Comparison of ENCODE assay signal across 8 cellular contexts in genomic region chr17:5500247-5500803, GRCh38. TPM values are rescaled to one million over a fixed set of nuclear protein-coding genes. Genes with fewer than 3 reads are reported as not detected.
DNase-seq lines count a peak whose midpoint lies in the region; ATAC-seq and TF ChIP-seq lines count a peak whose summit lies in the region.

No MANE protein-coding gene starts in this region.

- H3K27ac Mint-ChIP-seq in endodermal cell (no peak overlapping the region), neural crest cell (ENCODE audit: unreplicated experiment) (peak overlapping the region; percentile 94)

- H3K27me3 ChIP-seq in NT2/D1 (ENCODE audit: insufficient read depth, insufficient read length) (peaks cover 22% of the 10 kb centered on the region), endodermal cell (ENCODE audit: control insufficient read depth, insufficient read depth, low read length, poor library complexity, severe bottlenecking) (peaks cover 73% of the 10 kb centered on the region)

- peaks cover 2% of the 10 kb centered on the region for H3K4me1 Mint-ChIP-seq in endodermal cell
- peaks cover 27% of the 10 kb centered on the region for H3K4me1 Mint-ChIP-seq in neural crest cell

- peak overlapping the region; percentile 43 for H3K4me3 ChIP-seq in NT2/D1 (ENCODE audit: insufficient read length, low read depth)
- H3K4me3 ChIP-seq in endodermal cell (ENCODE audit: low read length): peak overlapping the region; percentile 78

- peak overlapping the region; percentile 73 for H3K27ac ChIP-seq in endodermal cell (ENCODE audit: low read depth, low read length)

- peaks cover 89% of the 10 kb centered on the region for H3K27me3 Mint-ChIP-seq in endodermal cell (ENCODE audit: insufficient read depth)
- H3K27me3 Mint-ChIP-seq in neural crest cell (ENCODE audit: low read depth): peaks cover 34% of the 10 kb centered on the region

- H3K36me3 Mint-ChIP-seq in endodermal cell (ENCODE audit: low read depth) (no peaks in the 10 kb centered on the region), neural crest cell (ENCODE audit: low read depth) (peaks cover 5% of the 10 kb centered on the region)

- H3K9me3 ChIP-seq in NT2/D1 (ENCODE audit: insufficient read depth, low read length) (no peaks in the 10 kb centered on the region), endodermal cell (ENCODE audit: control insufficient read depth, low read length) (no peaks in the 10 kb centered on the region)

- TF ChIP-seq CTCF in endodermal cell (conservative IDR thresholded peaks at IDR 0.05) (no peak), neural crest cell (conservative IDR thresholded peaks at IDR 0.05) (no peak)

- no peaks in the 10 kb centered on the region for H3K36me3 ChIP-seq in NT2/D1 (ENCODE audit: insufficient read depth, insufficient read length, low read length)
- H3K36me3 ChIP-seq in endodermal cell (ENCODE audit: control insufficient read depth, insufficient read depth, low read length): no peaks in the 10 kb centered on the region

- ATAC-seq in GM18520 (IDR thresholded peaks at IDR 0.05; ENCODE audit: unreplicated experiment) (no peak), HG02798 (IDR thresholded peaks at IDR 0.05; ENCODE audit: poor library complexity, unreplicated experiment) (no peak), GM18502 (IDR thresholded peaks at IDR 0.05; ENCODE audit: poor library complexity, unreplicated experiment) (no peak)

- WGBS in endodermal cell (ENCODE audit: insufficient coverage in 1 of 2, insufficient read length in 1 of 2), 2 experiments: 1 to 2% methylated on average over 7 to 36 of the region's 38 CpGs

- H3K4me3 Mint-ChIP-seq in endodermal cell: peak overlapping the region; percentile 59
- peak overlapping the region; percentile 99 for H3K4me3 Mint-ChIP-seq in neural crest cell

- H3K9ac ChIP-seq in NT2/D1 (ENCODE audit: insufficient read length, low read depth): peak overlapping the region; percentile 56
- H3K9ac ChIP-seq in endodermal cell (ENCODE audit: extremely low read depth, low read length, poor library complexity, severe bottlenecking): no peak overlapping the region

- H3K4me1 ChIP-seq in NT2/D1 (ENCODE audit: insufficient read depth, insufficient read length): no peaks in the 10 kb centered on the region
- no peaks in the 10 kb centered on the region for H3K4me1 ChIP-seq in endodermal cell (ENCODE audit: control insufficient read depth, insufficient read depth, low read length)

- DNase-seq in EH (ENCODE audit: low read depth) (peak; percentile 19), NT2/D1 (ENCODE audit: low read depth, low spot score) (no peak), endodermal cell (no peak), neural crest cell (ENCODE audit: low read depth, low spot score) (no peak), NCI-H226 (no peak)

- H3K9me3 Mint-ChIP-seq in endodermal cell (no peaks in the 10 kb centered on the region), neural crest cell (peaks cover 3% of the 10 kb centered on the region)

RNA-seq across cellular contexts. Expression of gene MIS12, which starts 14.0 kb away (rescaled TPM):
- 10 to 100 TPM; 27.1 to 28.9 TPM for total RNA-seq in endodermal cell
- polyA plus RNA-seq in endodermal cell (2013, experiment 1 of 2): 34.3 TPM
- polyA plus RNA-seq in endodermal cell (2013, experiment 2 of 2): 31.9 TPM
- 33.9 and 35.6 TPM in 2 replicates for total RNA-seq in neural crest cell

RNA-seq across cellular contexts. Expression of gene DERL2, which starts 14.3 kb away (rescaled TPM):
- 10 to 100 TPM; 68.0 to 75.1 TPM for total RNA-seq in endodermal cell
- polyA plus RNA-seq in endodermal cell (2013, experiment 1 of 2): 57.8 TPM
- polyA plus RNA-seq in endodermal cell (2013, experiment 2 of 2): 52.0 TPM
- total RNA-seq in neural crest cell: 71.5 and 74.6 TPM in 2 replicates

RNA-seq across cellular contexts. Expression of gene DHX33, which starts 31.5 kb away (rescaled TPM):
- total RNA-seq in endodermal cell: 10 to 100 TPM; 35.0 TPM
- 21.9 TPM for polyA plus RNA-seq in endodermal cell (2013, experiment 1 of 2)
- polyA plus RNA-seq in endodermal cell (2013, experiment 2 of 2): 19.7 TPM
- total RNA-seq in neural crest cell: 35.3 and 37.5 TPM in 2 replicates
